1 cellular context compared by ENCODE assay signal in genomic region chr9:121292801-121293241, GRCh38.
TF ChIP-seq lines count a peak whose summit lies in the region.

No MANE protein-coding gene starts in this region.

TF ChIP-seq in IMR-90, 13 proteins besides CTCF, POLR2A, EP300 and RAD21 (continued from another document):
- TF ChIP-seq SMC3 (IDR thresholded peaks at IDR 0.05; ENCODE audit: low read depth, low read length) (no peak), CEBPB (IDR thresholded peaks at IDR 0.05; ENCODE audit: low read depth, low read length) (no peak), NFE2L2 (IDR thresholded peaks at IDR 0.05; ENCODE audit: low read depth, low read length) (no peak), MAZ (IDR thresholded peaks at IDR 0.05; ENCODE audit: borderline replicate concordance, low read depth, low read length) (no peak), MAFK (IDR thresholded peaks at IDR 0.05; ENCODE audit: low read depth, low read length) (no peak), RCOR1 (IDR thresholded peaks at IDR 0.05; ENCODE audit: insufficient replicate concordance, low read length) (no peak), BHLHE40 (IDR thresholded peaks at IDR 0.05; ENCODE audit: low read depth, low read length) (no peak), USF2 (IDR thresholded peaks at IDR 0.05; ENCODE audit: low read depth, low read length) (no peak), RFX5 (IDR thresholded peaks at IDR 0.05; ENCODE audit: low read depth, low read length) (no peak), MXI1 (IDR thresholded peaks at IDR 0.05; ENCODE audit: borderline replicate concordance, low read depth, low read length) (no peak), CHD1 (IDR thresholded peaks at IDR 0.05; ENCODE audit: low read depth, low read length) (no peak), FOS (IDR thresholded peaks at IDR 0.05; ENCODE audit: low read depth, low read length) (no peak)
